8 cellular contexts compared by ENCODE assay signal in the genomic region with DNA sequence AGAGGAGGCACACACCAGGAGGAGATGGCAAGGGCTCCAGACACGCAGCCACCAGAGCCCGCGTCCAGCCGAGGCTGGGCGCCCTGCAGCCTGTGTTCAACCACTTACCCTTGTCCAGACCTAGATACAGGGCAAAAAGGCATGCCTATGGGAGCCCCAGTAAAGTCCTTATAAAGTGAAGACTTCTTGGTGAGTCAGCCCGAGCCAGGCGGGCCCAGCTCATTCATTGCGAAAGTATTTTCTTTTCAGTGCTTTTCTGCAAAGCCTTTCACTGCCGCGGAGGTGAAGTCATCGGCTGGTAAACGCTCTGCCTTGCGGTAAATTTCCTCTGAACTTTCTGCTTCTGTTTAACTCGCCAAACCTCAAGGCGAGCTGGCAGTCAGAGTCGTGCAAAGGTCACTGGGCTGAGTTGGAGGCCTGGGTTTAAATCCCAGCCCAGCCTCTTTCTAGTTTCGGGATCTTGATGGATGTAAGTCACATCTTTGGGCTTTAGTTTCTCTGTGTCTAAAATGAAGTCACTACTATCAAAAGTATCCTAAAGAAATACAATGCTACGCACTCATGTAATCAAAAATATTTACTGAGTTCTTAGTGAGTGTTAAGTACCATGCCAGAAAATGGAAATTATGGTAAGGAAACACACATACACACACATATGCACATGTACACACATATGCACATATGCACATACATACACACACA. TPM values are rescaled to one million over a fixed set of nuclear protein-coding genes. Genes with fewer than 3 reads are reported as not detected.
DNase-seq lines count a peak whose midpoint lies in the region; ATAC-seq and TF ChIP-seq lines count a peak whose summit lies in the region.

No MANE protein-coding gene starts in this region.

- intact Hi-C loops in activated CD4-positive, alpha-beta memory T cell treated with anti-CD3 and anti-CD28 coated beads for 36 hours (cut with micrococcal nuclease), result loop anchor here (1.0 to 2.0 kb wide), 5 partner anchors 8 to 108 kb away; a partner anchor contains a TSS

- TF ChIP-seq CTCF in WTC11 (IDR thresholded peaks at IDR 0.05), result no peak

- peaks cover 38% of the 10 kb centered on the region for H3K4me1 Mint-ChIP-seq in activated CD4-positive, alpha-beta memory T cell treated with anti-CD3 and anti-CD28 coated beads for 36 hours (ENCODE audit: low read depth)
- H3K4me1 Mint-ChIP-seq in stimulated activated memory B cell treated with anti-CD40 and anti-IgM and Interleukin-4, amounts not matched to agents 10 μg/mL and 1 μg/mL and 100 μg/mL, for 72 hours, result peaks cover 43% of the 10 kb centered on the region
- H3K4me1 Mint-ChIP-seq in WTC11, result peaks cover 37% of the 10 kb centered on the region

- peak overlapping the region; percentile 91 for H3K27ac Mint-ChIP-seq in activated CD4-positive, alpha-beta memory T cell treated with anti-CD3 and anti-CD28 coated beads for 36 hours
- peak overlapping the region; percentile 78 for H3K27ac Mint-ChIP-seq in stimulated activated memory B cell treated with anti-CD40 and anti-IgM and Interleukin-4, amounts not matched to agents 10 μg/mL and 1 μg/mL and 100 μg/mL, for 72 hours
- no peak overlapping the region for H3K27ac Mint-ChIP-seq in WTC11

- H3K27ac ChIP-seq in effector memory CD4-positive, alpha-beta T cell (ENCODE audit: insufficient read depth, low read length, poor library complexity, severe bottlenecking), result no peak overlapping the region

- H3K36me3 Mint-ChIP-seq in activated CD4-positive, alpha-beta memory T cell treated with anti-CD3 and anti-CD28 coated beads for 36 hours, result no peaks in the 10 kb centered on the region
- no peaks in the 10 kb centered on the region for H3K36me3 Mint-ChIP-seq in stimulated activated memory B cell treated with anti-CD40 and anti-IgM and Interleukin-4, amounts not matched to agents 10 μg/mL and 1 μg/mL and 100 μg/mL, for 72 hours
- no peaks in the 10 kb centered on the region for H3K36me3 Mint-ChIP-seq in WTC11

- DNase-seq in ELR (ENCODE audit: low read depth) (peak; percentile 99), LoVo (ENCODE audit: low spot score) (peak; percentile 95), myocyte (ENCODE audit: low read depth) (peak; percentile 92), NCI-H2081 (lab: John Stamatoyannopoulos, UW) (no peak), WTC11 (ENCODE audit: low spot score) (no peak)
- peak; percentile 93 for DNase-seq in activated CD4-positive, alpha-beta memory T cell treated with anti-CD3 and anti-CD28 coated beads for 36 hours
- DNase-seq in effector memory CD4-positive, alpha-beta T cell, result peak in 2 of 3 donors; percentile 15 to 18

- peak; percentile 89 for ATAC-seq in stimulated activated memory B cell treated with anti-CD40 and anti-IgM and Interleukin-4, amounts not matched to agents 10 μg/mL and 1 μg/mL and 100 μg/mL, for 72 hours
- ATAC-seq in WTC11, result no peak

- no peaks in the 10 kb centered on the region for H3K36me3 ChIP-seq in effector memory CD4-positive, alpha-beta T cell (ENCODE audit: control insufficient read depth, insufficient read depth, low read length)

- CTCF ChIA-PET in activated CD4-positive, alpha-beta memory T cell treated with anti-CD3 and anti-CD28 coated beads for 36 hours (lab: Charles Lee), result interaction anchor here (0.8 to 3.4 kb wide), 8 partner anchors 9 to 108 kb away, joined by 3 to 10 read pairs (median 4); a partner anchor contains a TSS
- CTCF ChIA-PET in WTC11 (lab: Charles Lee), result interaction anchor here (0.8 to 4.1 kb wide), 15 partner anchors 15 to 414 kb away, joined by 3 to 34 read pairs (median 4); no protein-coding TSS in a partner anchor

- no peaks in the 10 kb centered on the region for H3K27me3 Mint-ChIP-seq in activated CD4-positive, alpha-beta memory T cell treated with anti-CD3 and anti-CD28 coated beads for 36 hours
- H3K27me3 Mint-ChIP-seq in stimulated activated memory B cell treated with anti-CD40 and anti-IgM and Interleukin-4, amounts not matched to agents 10 μg/mL and 1 μg/mL and 100 μg/mL, for 72 hours, result peaks cover 56% of the 10 kb centered on the region
- no peaks in the 10 kb centered on the region; the same call in 1 of the 2 replicates for H3K27me3 Mint-ChIP-seq in WTC11 (ENCODE audit: low read depth)

- no peaks in the 10 kb centered on the region for H3K9me3 ChIP-seq in effector memory CD4-positive, alpha-beta T cell (ENCODE audit: control insufficient read depth, low read length)

- peaks cover 9% of the 10 kb centered on the region for H3K4me1 ChIP-seq in effector memory CD4-positive, alpha-beta T cell (ENCODE audit: control insufficient read depth, insufficient read depth, low read length, poor library complexity, severe bottlenecking)

- POLR2A ChIA-PET in activated CD4-positive, alpha-beta memory T cell treated with anti-CD3 and anti-CD28 coated beads for 36 hours (lab: Charles Lee), result interaction anchor here (0.7 to 2.1 kb wide), 5 partner anchors 10 to 87 kb away, joined by 3 to 8 read pairs (median 4); no protein-coding TSS in a partner anchor
- POLR2A ChIA-PET in WTC11 (lab: Charles Lee), result no interaction called here

- H3K4me3 ChIP-seq in effector memory CD4-positive, alpha-beta T cell (ENCODE audit: insufficient read depth, low read depth, low read length, poor library complexity, severe bottlenecking), result peak overlapping the region; percentile 20

- no peaks in the 10 kb centered on the region for H3K9me3 Mint-ChIP-seq in activated CD4-positive, alpha-beta memory T cell treated with anti-CD3 and anti-CD28 coated beads for 36 hours
- H3K9me3 Mint-ChIP-seq in stimulated activated memory B cell treated with anti-CD40 and anti-IgM and Interleukin-4, amounts not matched to agents 10 μg/mL and 1 μg/mL and 100 μg/mL, for 72 hours, result no peaks in the 10 kb centered on the region
- H3K9me3 Mint-ChIP-seq in WTC11, result no peaks in the 10 kb centered on the region

- H3K4me3 Mint-ChIP-seq in activated CD4-positive, alpha-beta memory T cell treated with anti-CD3 and anti-CD28 coated beads for 36 hours, result peak overlapping the region; percentile 31
- H3K4me3 Mint-ChIP-seq in stimulated activated memory B cell treated with anti-CD40 and anti-IgM and Interleukin-4, amounts not matched to agents 10 μg/mL and 1 μg/mL and 100 μg/mL, for 72 hours, result peak overlapping the region; percentile 21
- no peak overlapping the region for H3K4me3 Mint-ChIP-seq in WTC11

- H3K27me3 ChIP-seq in effector memory CD4-positive, alpha-beta T cell (replicated peaks; ENCODE audit: control insufficient read depth, insufficient read depth, low read length, poor library complexity, severe bottlenecking), result no peaks in the 10 kb centered on the region

TF ChIP-seq in WTC11, 78 proteins besides CTCF, POLR2A, EP300 and RAD21 (continues in another document):
- TF ChIP-seq, protein P1, sequence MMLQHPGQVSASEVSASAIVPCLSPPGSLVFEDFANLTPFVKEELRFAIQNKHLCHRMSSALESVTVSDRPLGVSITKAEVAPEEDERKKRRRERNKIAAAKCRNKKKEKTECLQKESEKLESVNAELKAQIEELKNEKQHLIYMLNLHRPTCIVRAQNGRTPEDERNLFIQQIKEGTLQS (CRISPR knock-in tag; conservative IDR thresholded peaks at IDR 0.05), result no peak
- TF ChIP-seq, protein P2, sequence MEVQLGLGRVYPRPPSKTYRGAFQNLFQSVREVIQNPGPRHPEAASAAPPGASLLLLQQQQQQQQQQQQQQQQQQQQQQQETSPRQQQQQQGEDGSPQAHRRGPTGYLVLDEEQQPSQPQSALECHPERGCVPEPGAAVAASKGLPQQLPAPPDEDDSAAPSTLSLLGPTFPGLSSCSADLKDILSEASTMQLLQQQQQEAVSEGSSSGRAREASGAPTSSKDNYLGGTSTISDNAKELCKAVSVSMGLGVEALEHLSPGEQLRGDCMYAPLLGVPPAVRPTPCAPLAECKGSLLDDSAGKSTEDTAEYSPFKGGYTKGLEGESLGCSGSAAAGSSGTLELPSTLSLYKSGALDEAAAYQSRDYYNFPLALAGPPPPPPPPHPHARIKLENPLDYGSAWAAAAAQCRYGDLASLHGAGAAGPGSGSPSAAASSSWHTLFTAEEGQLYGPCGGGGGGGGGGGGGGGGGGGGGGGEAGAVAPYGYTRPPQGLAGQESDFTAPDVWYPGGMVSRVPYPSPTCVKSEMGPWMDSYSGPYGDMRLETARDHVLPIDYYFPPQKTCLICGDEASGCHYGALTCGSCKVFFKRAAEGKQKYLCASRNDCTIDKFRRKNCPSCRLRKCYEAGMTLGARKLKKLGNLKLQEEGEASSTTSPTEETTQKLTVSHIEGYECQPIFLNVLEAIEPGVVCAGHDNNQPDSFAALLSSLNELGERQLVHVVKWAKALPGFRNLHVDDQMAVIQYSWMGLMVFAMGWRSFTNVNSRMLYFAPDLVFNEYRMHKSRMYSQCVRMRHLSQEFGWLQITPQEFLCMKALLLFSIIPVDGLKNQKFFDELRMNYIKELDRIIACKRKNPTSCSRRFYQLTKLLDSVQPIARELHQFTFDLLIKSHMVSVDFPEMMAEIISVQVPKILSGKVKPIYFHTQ (CRISPR knock-in tag; IDR thresholded peaks at IDR 0.05), result no peak
- TF ChIP-seq KAT7 (CRISPR knock-in tag; IDR thresholded peaks at IDR 0.05; ENCODE audit: borderline replicate concordance), result no peak
- no peak for TF ChIP-seq GRHL2 (CRISPR knock-in tag; IDR thresholded peaks at IDR 0.05; ENCODE audit: insufficient replicate concordance, severe bottlenecking)
- TF ChIP-seq EMX1 (CRISPR knock-in tag; IDR thresholded peaks at IDR 0.05), result no peak
- TF ChIP-seq ZNF263 (CRISPR knock-in tag; IDR thresholded peaks at IDR 0.05; ENCODE audit: low read depth), result no peak
- TF ChIP-seq GTF2I (CRISPR knock-in tag; conservative IDR thresholded peaks at IDR 0.05), result no peak
- TF ChIP-seq ESRRA (CRISPR knock-in tag; IDR thresholded peaks at IDR 0.05; ENCODE audit: borderline replicate concordance), result no peak
- TF ChIP-seq ZNF671 (CRISPR knock-in tag; IDR thresholded peaks at IDR 0.05), result no peak
- TF ChIP-seq, protein P3, sequence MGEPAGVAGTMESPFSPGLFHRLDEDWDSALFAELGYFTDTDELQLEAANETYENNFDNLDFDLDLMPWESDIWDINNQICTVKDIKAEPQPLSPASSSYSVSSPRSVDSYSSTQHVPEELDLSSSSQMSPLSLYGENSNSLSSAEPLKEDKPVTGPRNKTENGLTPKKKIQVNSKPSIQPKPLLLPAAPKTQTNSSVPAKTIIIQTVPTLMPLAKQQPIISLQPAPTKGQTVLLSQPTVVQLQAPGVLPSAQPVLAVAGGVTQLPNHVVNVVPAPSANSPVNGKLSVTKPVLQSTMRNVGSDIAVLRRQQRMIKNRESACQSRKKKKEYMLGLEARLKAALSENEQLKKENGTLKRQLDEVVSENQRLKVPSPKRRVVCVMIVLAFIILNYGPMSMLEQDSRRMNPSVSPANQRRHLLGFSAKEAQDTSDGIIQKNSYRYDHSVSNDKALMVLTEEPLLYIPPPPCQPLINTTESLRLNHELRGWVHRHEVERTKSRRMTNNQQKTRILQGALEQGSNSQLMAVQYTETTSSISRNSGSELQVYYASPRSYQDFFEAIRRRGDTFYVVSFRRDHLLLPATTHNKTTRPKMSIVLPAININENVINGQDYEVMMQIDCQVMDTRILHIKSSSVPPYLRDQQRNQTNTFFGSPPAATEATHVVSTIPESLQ (CRISPR knock-in tag; IDR thresholded peaks at IDR 0.05), result no peak
- no peak for TF ChIP-seq NFE2L1 (CRISPR knock-in tag; IDR thresholded peaks at IDR 0.05)

RNA-seq across cellular contexts. Expression of a gene that starts 54.7 kb away (rescaled TPM):
- total RNA-seq in activated CD4-positive, alpha-beta memory T cell treated with anti-CD3 and anti-CD28 coated beads for 36 hours, result 10 to 100 TPM; 40.4 to 42.0 TPM
- 12.4 and 16.2 TPM in 2 replicates for total RNA-seq in myocyte
- polyA plus RNA-seq in myocyte (2012), result 41.3 TPM
- total RNA-seq in WTC11 (2021), result 6.5 to 8.1 TPM (median 6.9 TPM) in 3 replicates

Comparison
In these comparisons a context has a peak if more than half of its experiments do, and no peak if none do; other contexts are left out.
1. DNase-seq: peak in ELR (single experiment), LoVo (single experiment), activated CD4-positive, alpha-beta memory T cell treated with anti-CD3 and anti-CD28 coated beads for 36 hours (single experiment), effector memory CD4-positive, alpha-beta T cell (2 of 3) and myocyte (single experiment); none in NCI-H2081 (0 of 2) and WTC11 (single experiment).